In the genomic region with DNA sequence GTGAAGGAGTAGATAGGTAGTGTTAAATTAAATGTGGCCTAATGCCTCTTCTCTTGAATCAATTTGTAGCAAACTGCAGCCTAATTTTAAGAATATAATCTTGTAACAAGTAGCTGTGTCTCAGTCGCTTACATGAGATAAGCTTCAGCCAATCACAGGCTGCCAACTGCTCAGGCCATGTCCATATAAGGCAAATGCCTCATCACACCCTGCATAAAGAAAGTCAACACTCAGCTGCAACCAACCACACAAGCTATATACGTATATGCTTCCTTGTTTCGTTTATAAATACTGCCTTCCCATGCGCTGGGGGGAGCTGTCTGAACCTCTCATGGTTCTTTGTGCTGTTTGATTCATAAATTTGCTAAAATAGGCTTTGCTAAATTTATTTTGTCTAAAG, we compare ENCODE assay signal across 10 cellular contexts.
DNase-seq lines count a peak whose midpoint lies in the region; ATAC-seq and TF ChIP-seq lines count a peak whose summit lies in the region.
"Had no signal": no experiment of that assay in that cellular context is flagged by ENCODE, and none has a peak within 500 bp of the region (broad histone marks: within the 10 kb centered on the region; RNA-seq: fewer than 3 reads in every experiment).

No MANE protein-coding gene starts in this region.

- H3K36me3 ChIP-seq in neuronal stem cell (replicated peaks in 1 of 2; ENCODE audit: control insufficient read depth in 2 of 2, insufficient read depth in 2 of 2, low read length in 2 of 2) = no peaks in the 10 kb centered on the region

- H3K4me1 Mint-ChIP-seq in activated B cell treated with CpG ODN at 0.5 μM for 24 hours = peaks cover 3% of the 10 kb centered on the region
- H3K4me1 Mint-ChIP-seq: activated CD4-positive, alpha-beta T cell treated with anti-CD3 and anti-CD28 coated beads, Interleukin-2, amount 10 ng/mL, durations not matched to agents 7 days and 5 days had no signal

- no peak overlapping the region for H2AFZ ChIP-seq in neuronal stem cell (ENCODE audit: low read length)

- H3K9me3 ChIP-seq in neuronal stem cell (replicated peaks in 1 of 2; ENCODE audit: control insufficient read depth in 2 of 2, insufficient read depth in 1 of 2, low read depth in 1 of 2, low read length in 2 of 2) = no peaks in the 10 kb centered on the region

- H2BK120ac ChIP-seq in neuronal stem cell (ENCODE audit: low read depth, low read length) = no peak overlapping the region

- no peaks in the 10 kb centered on the region for H3K36me3 Mint-ChIP-seq in activated B cell treated with CpG ODN at 0.5 μM for 24 hours (ENCODE audit: low read depth)
- H3K36me3 Mint-ChIP-seq: mesothelial cell of epicardium had no signal

- no peak overlapping the region for H2BK12ac ChIP-seq in neuronal stem cell (ENCODE audit: low read length)

- H3K27me3 Mint-ChIP-seq in activated B cell treated with CpG ODN at 0.5 μM for 24 hours = no peaks in the 10 kb centered on the region

- H3K4ac ChIP-seq in neuronal stem cell (ENCODE audit: low read length) = no peak overlapping the region

- H2BK5ac ChIP-seq in neuronal stem cell (ENCODE audit: low read length) = no peak overlapping the region

- H3K4me2 ChIP-seq in neuronal stem cell (ENCODE audit: insufficient read depth, low read length, poor library complexity, severe bottlenecking) = no peak overlapping the region

- no peaks in the 10 kb centered on the region for H3K79me1 ChIP-seq in neuronal stem cell (ENCODE audit: low read depth, low read length)

- no peak overlapping the region for H2AK5ac ChIP-seq in neuronal stem cell (ENCODE audit: low read depth, low read length)

- intact Hi-C loops in activated B cell treated with CpG ODN at 0.5 μM for 24 hours (cut with micrococcal nuclease) = loop anchor here (5.0 kb wide), 1 partner anchor 1964 kb away; no protein-coding TSS in a partner anchor

- no peaks in the 10 kb centered on the region for H3K9me3 Mint-ChIP-seq in activated B cell treated with CpG ODN at 0.5 μM for 24 hours
- H3K9me3 Mint-ChIP-seq: activated CD4-positive, alpha-beta T cell treated with anti-CD3 and anti-CD28 coated beads, Interleukin-2, amount 10 ng/mL, durations not matched to agents 7 days and 5 days; mesothelial cell of epicardium had no signal

- no peak overlapping the region for H3K27ac Mint-ChIP-seq in activated B cell treated with CpG ODN at 0.5 μM for 24 hours
- H3K27ac Mint-ChIP-seq: activated CD4-positive, alpha-beta T cell treated with anti-CD3 and anti-CD28 coated beads, Interleukin-2, amount 10 ng/mL, durations not matched to agents 7 days and 5 days; mesothelial cell of epicardium had no signal

- H4K91ac ChIP-seq in neuronal stem cell (ENCODE audit: low read depth, low read length, poor library complexity) = no peak overlapping the region

- peak; percentile 92 for ATAC-seq in GM21390 (IDR thresholded peaks at IDR 0.05; ENCODE audit: unreplicated experiment)
- ATAC-seq in HG03442 (IDR thresholded peaks at IDR 0.05; ENCODE audit: unreplicated experiment) = peak; percentile 94
- ATAC-seq in activated B cell treated with CpG ODN at 0.5 μM for 24 hours (ENCODE audit: low read depth) = peak; percentile 60

- no peak overlapping the region for H3K27ac ChIP-seq in neuronal stem cell (replicated peaks; ENCODE audit: low read length)

- H2BK15ac ChIP-seq in neuronal stem cell (ENCODE audit: low read length) = no peak overlapping the region

- H3K4me3 ChIP-seq in GM12865 (ENCODE audit: low read depth, low read length) (no peak overlapping the region), neuronal stem cell (ENCODE audit: low read length in 2 of 2) (no peak overlapping the region)

- TF ChIP-seq CTCF in GM12865 (IDR thresholded peaks at IDR 0.05; ENCODE audit: insufficient read depth, low read depth, low read length, missing control alignments) = no peak
- no peak for TF ChIP-seq CTCF in activated B cell treated with CpG ODN at 0.5 μM for 24 hours (IDR thresholded peaks at IDR 0.05)

- H3K4me3 Mint-ChIP-seq in activated B cell treated with CpG ODN at 0.5 μM for 24 hours = no peak overlapping the region
- H3K4me3 Mint-ChIP-seq: activated CD4-positive, alpha-beta T cell treated with anti-CD3 and anti-CD28 coated beads, Interleukin-2, amount 10 ng/mL, durations not matched to agents 7 days and 5 days; mesothelial cell of epicardium had no signal

- H3K9ac ChIP-seq in neuronal stem cell (ENCODE audit: low read depth, low read length, poor library complexity) = no peak overlapping the region

- no peak overlapping the region for H3K14ac ChIP-seq in neuronal stem cell (ENCODE audit: low read length)

- no peak overlapping the region for H3K18ac ChIP-seq in neuronal stem cell (ENCODE audit: low read length)

- H3K27me3 ChIP-seq in neuronal stem cell (ENCODE audit: control insufficient read depth in 3 of 3, insufficient read depth in 3 of 3, low read depth in 1 of 3, low read length in 3 of 3) = peaks cover 0 to under 1% (median 0%) of the 10 kb centered on the region in 3 experiments

- H3K23ac ChIP-seq in neuronal stem cell (ENCODE audit: low read depth, low read length, poor library complexity) = no peak overlapping the region

- H3K4me1 ChIP-seq in neuronal stem cell (ENCODE audit: control insufficient read depth in 2 of 2, insufficient read depth in 1 of 2, low read depth in 1 of 2, low read length in 2 of 2) = no peaks in the 10 kb centered on the region

- no peak overlapping the region for H4K8ac ChIP-seq in neuronal stem cell (ENCODE audit: low read depth, low read length)

- no CpG with 5 or more reads among the region's 4 CpGs for WGBS in neuronal stem cell (ENCODE audit: extremely low coverage in 2 of 2, insufficient read length in 2 of 2, insufficient replicate concordance in 1 of 2), 2 donors

- POLR2A ChIA-PET in activated B cell treated with CpG ODN at 0.5 μM for 24 hours (lab: Charles Lee) = no interaction called here

- CTCF ChIA-PET in activated B cell treated with CpG ODN at 0.5 μM for 24 hours (lab: Charles Lee) = no interaction called here

- DNase-seq in GM12865 (ENCODE audit: low read depth) (peak; percentile 65), activated B cell treated with CpG ODN at 0.5 μM for 24 hours (no peak), SHP77 treated with DMSO at 0.1 percent for 48 hours (lab: John Stamatoyannopoulos, UW) (no peak), neuronal stem cell (ENCODE audit: low spot score) (no peak), glomerular visceral epithelial cell (ENCODE audit: extremely low spot score) (no peak), NCI-H2196 (lab: John Stamatoyannopoulos, UW; ENCODE audit: unreplicated experiment) (no peak)
- DNase-seq: activated CD4-positive, alpha-beta T cell treated with anti-CD3 and anti-CD28 coated beads, Interleukin-2, amount 10 ng/mL, durations not matched to agents 7 days and 5 days had no signal
